In the genomic region with DNA sequence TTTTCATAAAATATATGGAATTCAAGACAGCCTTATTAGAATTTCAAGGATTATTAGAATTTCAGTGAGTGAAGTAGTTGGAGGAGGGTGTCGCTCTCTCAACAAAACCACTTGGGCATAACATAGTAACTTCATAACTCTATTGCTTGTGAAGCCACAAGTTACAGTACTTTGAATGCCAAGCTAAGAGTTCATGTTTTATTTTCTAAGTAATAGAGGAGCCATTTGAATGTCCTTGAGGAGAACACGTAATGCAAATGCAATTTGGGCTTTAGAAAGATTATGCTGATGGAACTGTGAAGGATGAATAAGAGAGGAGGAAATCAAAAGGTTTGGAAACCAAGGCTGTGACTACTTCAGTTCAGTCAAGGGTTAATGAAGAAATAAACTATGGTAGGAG, we compare ENCODE assay signal across 5 cellular contexts. TPM values are rescaled to one million over a fixed set of nuclear protein-coding genes. Genes with fewer than 3 reads are reported as not detected.
"Had no signal": no experiment of that assay in that cellular context is flagged by ENCODE, and none has a peak within 500 bp of the region (broad histone marks: within the 10 kb centered on the region; RNA-seq: fewer than 3 reads in every experiment).

No MANE protein-coding gene starts in this region.

RNA-seq across cellular contexts. Expression of gene SPDYE16, which starts 32.3 kb away (rescaled TPM):
- total RNA-seq: GM23248, H4, H9, HT1080 had no signal
- polyA plus RNA-seq: HepG2 had no signal
